Comparison of ENCODE assay signal across 8 cellular contexts in the genomic region with DNA sequence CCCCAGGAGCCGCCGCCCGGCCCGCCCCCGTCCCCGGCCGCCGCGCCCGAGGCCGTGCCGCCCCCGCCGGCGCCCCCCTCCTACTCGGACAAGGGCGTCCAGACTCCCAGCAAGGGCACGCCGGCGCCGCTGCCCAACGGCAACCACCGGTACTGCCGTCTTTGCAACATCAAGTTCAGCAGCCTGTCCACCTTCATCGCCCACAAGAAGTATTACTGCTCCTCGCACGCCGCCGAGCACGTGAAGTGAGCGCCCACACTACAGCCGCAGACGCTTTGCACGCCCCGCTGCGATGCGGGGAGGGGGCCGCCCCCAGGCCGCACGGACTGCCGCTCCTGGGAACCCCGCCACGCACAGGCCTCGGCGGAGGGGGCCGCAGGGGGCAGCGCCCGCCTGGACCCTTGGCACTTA. TPM values are rescaled to one million over a fixed set of nuclear protein-coding genes. Genes with fewer than 3 reads are reported as not detected.
DNase-seq lines count a peak whose midpoint lies in the region; ATAC-seq and TF ChIP-seq lines count a peak whose summit lies in the region.

No MANE protein-coding gene starts in this region.

- no peaks in the 10 kb centered on the region for H3K9me3 ChIP-seq in gastroesophageal sphincter
- no peaks in the 10 kb centered on the region for H3K9me3 ChIP-seq in sigmoid colon

- H3K27me3 Mint-ChIP-seq in activated T-cell treated with anti-CD3 and anti-CD28 coated beads, Interleukin-2, amount 50 U/mL, for 24 hours: peaks cover 8% of the 10 kb centered on the region

- peaks cover 14% of the 10 kb centered on the region for H3K36me3 Mint-ChIP-seq in activated T-cell treated with anti-CD3 and anti-CD28 coated beads, Interleukin-2, amount 50 U/mL, for 24 hours (ENCODE audit: low read depth)

- peaks cover 0 to 9% of the 10 kb centered on the region in 2 donors for H3K36me3 ChIP-seq in gastroesophageal sphincter
- peaks cover 0 to 2% (median 0%) of the 10 kb centered on the region in 4 donors for H3K36me3 ChIP-seq in sigmoid colon

- ATAC-seq in gastroesophageal sphincter (peak; percentile 11), GM19395 (IDR thresholded peaks at IDR 0.05; ENCODE audit: unreplicated experiment) (no peak)

- TF ChIP-seq CTCF in gastroesophageal sphincter (IDR thresholded peaks at IDR 0.05): peak in 2 of 4 experiments; percentile 11 to 27
- peak in 2 of 4 experiments; percentile 10 to 21 for TF ChIP-seq CTCF in sigmoid colon (IDR thresholded peaks at IDR 0.05)

- H3K4me1 Mint-ChIP-seq in activated T-cell treated with anti-CD3 and anti-CD28 coated beads, Interleukin-2, amount 50 U/mL, for 24 hours (ENCODE audit: low read depth): peaks cover 13% of the 10 kb centered on the region

- intact Hi-C loops in sigmoid colon (cut with DNase I): loop anchor here (2.0 kb wide), 1 partner anchor 36 kb away; the partner anchor contains the start of gene ZC3H18

- H3K4me3 Mint-ChIP-seq in activated T-cell treated with anti-CD3 and anti-CD28 coated beads, Interleukin-2, amount 50 U/mL, for 24 hours: peak overlapping the region; percentile 78

- no CpG with 5 or more reads among the region's 48 CpGs for WGBS in gastroesophageal sphincter (ENCODE audit: low coverage in 1 of 2), 2 donors
- 9 to 27% methylated on average over 48 of the region's 48 CpGs for WGBS in sigmoid colon, 2 donors

- H3K4me1 ChIP-seq in gastroesophageal sphincter (peaks cover 0 to 30% (median 21%) of the 10 kb centered on the region in 3 donors), sigmoid colon (peaks cover 0 to 28% (median 24%) of the 10 kb centered on the region in 4 donors)

- TF ChIP-seq POLR2A in gastroesophageal sphincter (IDR thresholded peaks at IDR 0.05) (no peak), sigmoid colon (IDR thresholded peaks at IDR 0.05) (no peak)

- TF ChIP-seq EP300 in gastroesophageal sphincter (IDR thresholded peaks at IDR 0.05): no peak
- no peak for TF ChIP-seq EP300 in sigmoid colon (IDR thresholded peaks at IDR 0.05)

- H3K27ac ChIP-seq in gastroesophageal sphincter (peak overlapping the region in 3 of 4 donors; percentile 84 to 97 (median 90)), sigmoid colon (peak overlapping the region; percentile 38 to 90 (median 60))

- H3K27me3 ChIP-seq in gastroesophageal sphincter: peaks cover 18% of the 10 kb centered on the region
- H3K27me3 ChIP-seq in sigmoid colon: peaks cover 3 to 14% (median 7%) of the 10 kb centered on the region in 3 donors

- H3K9me3 Mint-ChIP-seq in activated T-cell treated with anti-CD3 and anti-CD28 coated beads, Interleukin-2, amount 50 U/mL, for 24 hours: no peaks in the 10 kb centered on the region

- peak overlapping the region; percentile 86 for H3K27ac Mint-ChIP-seq in activated T-cell treated with anti-CD3 and anti-CD28 coated beads, Interleukin-2, amount 50 U/mL, for 24 hours

- H3K4me3 ChIP-seq in gastroesophageal sphincter (peak overlapping the region; percentile 13 to 81), sigmoid colon (peak overlapping the region; percentile 35 to 81 (median 80))

- DNase-seq in DMS153 treated with DMSO at 0.1 percent for 48 hours (lab: John Stamatoyannopoulos, UW; ENCODE audit: unreplicated experiment) (peak; percentile 5), DMS153 (lab: John Stamatoyannopoulos, UW) (no peak), HPDE6-E6E7 (ENCODE audit: extremely low spot score) (peak; percentile 69), sigmoid colon (no peak), GOT3 (lab: John Stamatoyannopoulos, UW) (no peak)
- peak; percentile 67 for DNase-seq in activated T-cell treated with anti-CD3 and anti-CD28 coated beads, Interleukin-2, amount 50 U/mL, for 24 hours

RNA-seq across cellular contexts. Expression of gene ZC3H18, which starts 35.5 kb away (rescaled TPM):
- 10 to 100 TPM; 15.8 to 40.6 (median 23.3) TPM for total RNA-seq in gastroesophageal sphincter
- 10 to 100 TPM; 15.5 to 22.1 (median 16.6) TPM for total RNA-seq in sigmoid colon
- 10 to 100 TPM in 2 of 3 donors, 1 to 10 TPM in 1; 9.6 to 37.7 (median 13.6) TPM for polyA plus RNA-seq in sigmoid colon

Comparison
In these comparisons a context has a peak if more than half of its experiments do, and no peak if none do; other contexts are left out.
1. DNase-seq: peak in DMS153 treated with DMSO at 0.1 percent for 48 hours (single experiment), HPDE6-E6E7 (single experiment) and activated T-cell treated with anti-CD3 and anti-CD28 coated beads, Interleukin-2, amount 50 U/mL, for 24 hours (single experiment); none in DMS153 (single experiment), sigmoid colon (single experiment) and GOT3 (single experiment).